ENCODE assay signal across 2 cellular contexts in genomic region chr21:45830221-45830640, GRCh38.
TF ChIP-seq lines count a peak whose summit lies in the region.

No MANE protein-coding gene starts in this region.

TF ChIP-seq in IMR-90, 13 proteins besides CTCF, POLR2A, EP300 and RAD21:
- TF ChIP-seq CEBPB (IDR thresholded peaks at IDR 0.05; ENCODE audit: low read depth, low read length) (no peak), SMC3 (IDR thresholded peaks at IDR 0.05; ENCODE audit: low read depth, low read length) (no peak), FOS (IDR thresholded peaks at IDR 0.05; ENCODE audit: low read depth, low read length) (no peak), CHD1 (IDR thresholded peaks at IDR 0.05; ENCODE audit: low read depth, low read length) (no peak)

TF ChIP-seq in K562, 482 proteins besides CTCF, POLR2A, EP300 and RAD21 (continued from another document):
- TF ChIP-seq PHF8 (IDR thresholded peaks at IDR 0.05; ENCODE audit: borderline replicate concordance, low read length) (no peak), NRF1 (conservative IDR thresholded peaks at IDR 0.05 in 1 of 2, IDR thresholded peaks at IDR 0.05 in 1 of 2) (peak; percentile 84 to 87)
